23 cellular contexts compared by ENCODE assay signal in the genomic region with DNA sequence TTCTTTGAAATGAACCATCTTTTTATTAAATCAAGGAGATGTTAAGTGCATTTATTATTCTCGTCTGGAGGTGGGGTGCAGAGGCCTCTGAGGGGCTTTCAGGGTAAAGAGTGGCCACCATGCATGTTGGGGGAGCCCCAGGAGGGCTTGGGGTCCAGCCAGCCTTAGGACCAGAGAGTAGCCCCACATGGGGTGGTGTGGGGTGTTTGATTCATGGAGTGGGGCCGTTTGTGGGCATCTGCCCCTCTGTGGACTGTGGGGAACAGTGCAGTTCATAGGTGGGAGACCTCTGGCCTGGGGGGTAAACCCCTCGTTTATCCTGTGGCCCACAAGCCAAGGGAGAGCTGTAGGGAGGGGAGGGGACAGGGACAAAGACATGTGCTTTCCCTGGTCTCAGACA. TPM values are rescaled to one million over a fixed set of nuclear protein-coding genes. Genes with fewer than 3 reads are reported as not detected.
"Had no signal": no experiment of that assay in that cellular context is flagged by ENCODE, and none has a peak within 500 bp of the region (broad histone marks: within the 10 kb centered on the region; RNA-seq: fewer than 3 reads in every experiment).

No MANE protein-coding gene starts in this region.

- H3K4me3 ChIP-seq: hepatocyte, prostate gland, thyroid gland had no signal

- FAIRE-seq: colon, endothelial cell of umbilical vein had no signal

- DNase-seq: activated CD4-positive, alpha-beta memory T cell treated with anti-CD3 and anti-CD28 coated beads for 36 hours; activated CD4-positive, alpha-beta T cell treated with anti-CD3 and anti-CD28 coated beads for 48 hours; activated gamma-delta T cell treated with Interleukin-2 at 50 U/mL for 16 hours; anterior cingulate cortex; caudate nucleus; effector memory CD4-positive, alpha-beta T cell; foreskin melanocyte; immature natural killer cell; kidney glomerular epithelial cell; mesenchymal stem cell; stimulated activated CD4-positive, alpha-beta T cell treated with anti-CD3 and anti-CD28 coated beads, Interleukin-4, amount 100 ng/mL, for 24 hours; stimulated activated naive CD8-positive, alpha-beta T cell treated with anti-CD3 and anti-CD28 coated beads, Interleukin-15, Interleukin-2, amounts not matched to agents 100 U/mL and 50 U/mL, for 24 hours; thyroid gland had no signal

- H3K27me3 ChIP-seq: hepatocyte, thyroid gland had no signal

- H3K27ac Mint-ChIP-seq: activated CD4-positive, alpha-beta memory T cell treated with anti-CD3 and anti-CD28 coated beads for 36 hours; activated naive CD4-positive, alpha-beta T cell treated with anti-CD3 and anti-CD28 coated beads, Interleukin-2, amount 50 U/mL, for 24 hours; brain; immature natural killer cell had no signal

- H3K9me3 Mint-ChIP-seq: immature natural killer cell had no signal

- H3K36me3 ChIP-seq: prostate gland, thyroid gland had no signal

- H3K27ac ChIP-seq: hepatocyte, prostate gland, thyroid gland had no signal

- H3K4me1 Mint-ChIP-seq: activated naive CD4-positive, alpha-beta T cell treated with anti-CD3 and anti-CD28 coated beads, Interleukin-2, amount 50 U/mL, for 24 hours; brain; immature natural killer cell had no signal

- ATAC-seq: esophagus mucosa had no signal

- H3K4me1 ChIP-seq: prostate gland, thyroid gland had no signal

- H3K9me3 ChIP-seq: prostate gland, thyroid gland had no signal

- H3K36me3 Mint-ChIP-seq: activated CD4-positive, alpha-beta memory T cell treated with anti-CD3 and anti-CD28 coated beads for 36 hours; activated naive CD4-positive, alpha-beta T cell treated with anti-CD3 and anti-CD28 coated beads, Interleukin-2, amount 50 U/mL, for 24 hours; immature natural killer cell had no signal

- H3K4me3 Mint-ChIP-seq: activated CD4-positive, alpha-beta memory T cell treated with anti-CD3 and anti-CD28 coated beads for 36 hours; activated naive CD4-positive, alpha-beta T cell treated with anti-CD3 and anti-CD28 coated beads, Interleukin-2, amount 50 U/mL, for 24 hours; brain; immature natural killer cell had no signal

- H3K27me3 Mint-ChIP-seq: activated CD4-positive, alpha-beta memory T cell treated with anti-CD3 and anti-CD28 coated beads for 36 hours had no signal

RNA-seq across cellular contexts. Expression of gene HTRA3, which starts 26.9 kb away (rescaled TPM):
- total RNA-seq: activated CD4-positive, alpha-beta memory T cell treated with anti-CD3 and anti-CD28 coated beads for 36 hours; mononuclear cell; T-helper 2 cell treated with Interferon-gamma antibody and Interleukin-4, amounts not matched to agents 100 ng/mL and 5 ng/mL, for 36 hours had no signal
- polyA plus RNA-seq: immature natural killer cell, neural cell had no signal
